In genomic region chr12:3571323-3571722, GRCh38 we compare ENCODE assay signal across 1 cellular context.
TF ChIP-seq lines count a peak whose summit lies in the region.

No MANE protein-coding gene starts in this region.

TF ChIP-seq in GM23338, 12 proteins besides CTCF, POLR2A, EP300 and RAD21 (continued from another document):
- TF ChIP-seq ZNF462 (CRISPR knock-in tag; IDR thresholded peaks at IDR 0.05) (no peak), ZNF114 (CRISPR knock-in tag; IDR thresholded peaks at IDR 0.05) (no peak), REST (IDR thresholded peaks at IDR 0.05; ENCODE audit: unreplicated experiment) (no peak)
TF ChIP-seq in GM23338: peak in this region for 0.
